ENCODE assay signal across 2 cellular contexts in the genomic region with DNA sequence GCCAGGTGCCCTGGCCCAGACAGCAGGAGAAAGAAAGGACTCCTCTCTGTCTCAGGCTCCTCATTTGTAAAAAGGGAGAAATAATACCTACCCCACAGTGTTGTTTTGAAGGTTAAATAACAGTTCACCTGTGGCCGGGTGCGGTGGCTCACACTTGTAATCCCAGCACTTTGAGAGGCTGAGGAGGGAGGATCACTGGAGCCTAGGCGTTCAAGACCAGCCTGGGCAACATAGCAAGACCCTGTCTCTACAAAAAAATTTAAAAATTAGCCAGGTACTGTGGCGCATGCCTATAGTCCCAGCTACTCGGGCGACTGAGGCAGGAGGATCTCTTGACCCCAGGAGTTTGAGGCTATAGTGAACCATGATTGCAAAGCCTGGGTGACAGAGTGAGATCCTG.
A peak's percentile ranks its signal among the peaks of the same experiment; 100 is the strongest.
TF ChIP-seq lines count a peak whose summit lies in the region.

No MANE protein-coding gene starts in this region.

TF ChIP-seq in HEK293, 187 proteins besides CTCF, POLR2A, EP300 and RAD21:
- TF ChIP-seq, protein P1, sequence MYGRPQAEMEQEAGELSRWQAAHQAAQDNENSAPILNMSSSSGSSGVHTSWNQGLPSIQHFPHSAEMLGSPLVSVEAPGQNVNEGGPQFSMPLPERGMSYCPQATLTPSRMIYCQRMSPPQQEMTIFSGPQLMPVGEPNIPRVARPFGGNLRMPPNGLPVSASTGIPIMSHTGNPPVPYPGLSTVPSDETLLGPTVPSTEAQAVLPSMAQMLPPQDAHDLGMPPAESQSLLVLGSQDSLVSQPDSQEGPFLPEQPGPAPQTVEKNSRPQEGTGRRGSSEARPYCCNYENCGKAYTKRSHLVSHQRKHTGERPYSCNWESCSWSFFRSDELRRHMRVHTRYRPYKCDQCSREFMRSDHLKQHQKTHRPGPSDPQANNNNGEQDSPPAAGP (tag by site-specific recombination; IDR thresholded peaks at IDR 0.05) = no peak
- TF ChIP-seq ZNF121 (tag by site-specific recombination; IDR thresholded peaks at IDR 0.05) = peak; percentile 88

TF ChIP-seq in K562, 482 proteins besides CTCF, POLR2A, EP300 and RAD21:
- TF ChIP-seq ZNF121 (CRISPR knock-in tag; conservative IDR thresholded peaks at IDR 0.05) = peak; percentile 79
- TF ChIP-seq KDM1A (IDR thresholded peaks at IDR 0.05) = 0 out of 4 replicates have a peak, but pooled peaks of 1 of the 2 experiments have one; percentile 13
- no peak for TF ChIP-seq GTF2E2 (tag; IDR thresholded peaks at IDR 0.05)
- TF ChIP-seq, protein P2, sequence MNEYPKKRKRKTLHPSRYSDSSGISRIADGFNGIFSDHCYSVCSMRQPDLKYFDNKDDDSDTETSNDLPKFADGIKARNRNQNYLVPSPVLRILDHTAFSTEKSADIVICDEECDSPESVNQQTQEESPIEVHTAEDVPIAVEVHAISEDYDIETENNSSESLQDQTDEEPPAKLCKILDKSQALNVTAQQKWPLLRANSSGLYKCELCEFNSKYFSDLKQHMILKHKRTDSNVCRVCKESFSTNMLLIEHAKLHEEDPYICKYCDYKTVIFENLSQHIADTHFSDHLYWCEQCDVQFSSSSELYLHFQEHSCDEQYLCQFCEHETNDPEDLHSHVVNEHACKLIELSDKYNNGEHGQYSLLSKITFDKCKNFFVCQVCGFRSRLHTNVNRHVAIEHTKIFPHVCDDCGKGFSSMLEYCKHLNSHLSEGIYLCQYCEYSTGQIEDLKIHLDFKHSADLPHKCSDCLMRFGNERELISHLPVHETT (CRISPR knock-in tag; conservative IDR thresholded peaks at IDR 0.05 in 1 of 2, IDR thresholded peaks at IDR 0.05 in 1 of 2) = no peak
- TF ChIP-seq, protein P3, sequence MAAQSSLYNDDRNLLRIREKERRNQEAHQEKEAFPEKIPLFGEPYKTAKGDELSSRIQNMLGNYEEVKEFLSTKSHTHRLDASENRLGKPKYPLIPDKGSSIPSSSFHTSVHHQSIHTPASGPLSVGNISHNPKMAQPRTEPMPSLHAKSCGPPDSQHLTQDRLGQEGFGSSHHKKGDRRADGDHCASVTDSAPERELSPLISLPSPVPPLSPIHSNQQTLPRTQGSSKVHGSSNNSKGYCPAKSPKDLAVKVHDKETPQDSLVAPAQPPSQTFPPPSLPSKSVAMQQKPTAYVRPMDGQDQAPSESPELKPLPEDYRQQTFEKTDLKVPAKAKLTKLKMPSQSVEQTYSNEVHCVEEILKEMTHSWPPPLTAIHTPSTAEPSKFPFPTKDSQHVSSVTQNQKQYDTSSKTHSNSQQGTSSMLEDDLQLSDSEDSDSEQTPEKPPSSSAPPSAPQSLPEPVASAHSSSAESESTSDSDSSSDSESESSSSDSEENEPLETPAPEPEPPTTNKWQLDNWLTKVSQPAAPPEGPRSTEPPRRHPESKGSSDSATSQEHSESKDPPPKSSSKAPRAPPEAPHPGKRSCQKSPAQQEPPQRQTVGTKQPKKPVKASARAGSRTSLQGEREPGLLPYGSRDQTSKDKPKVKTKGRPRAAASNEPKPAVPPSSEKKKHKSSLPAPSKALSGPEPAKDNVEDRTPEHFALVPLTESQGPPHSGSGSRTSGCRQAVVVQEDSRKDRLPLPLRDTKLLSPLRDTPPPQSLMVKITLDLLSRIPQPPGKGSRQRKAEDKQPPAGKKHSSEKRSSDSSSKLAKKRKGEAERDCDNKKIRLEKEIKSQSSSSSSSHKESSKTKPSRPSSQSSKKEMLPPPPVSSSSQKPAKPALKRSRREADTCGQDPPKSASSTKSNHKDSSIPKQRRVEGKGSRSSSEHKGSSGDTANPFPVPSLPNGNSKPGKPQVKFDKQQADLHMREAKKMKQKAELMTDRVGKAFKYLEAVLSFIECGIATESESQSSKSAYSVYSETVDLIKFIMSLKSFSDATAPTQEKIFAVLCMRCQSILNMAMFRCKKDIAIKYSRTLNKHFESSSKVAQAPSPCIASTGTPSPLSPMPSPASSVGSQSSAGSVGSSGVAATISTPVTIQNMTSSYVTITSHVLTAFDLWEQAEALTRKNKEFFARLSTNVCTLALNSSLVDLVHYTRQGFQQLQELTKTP (IDR thresholded peaks at IDR 0.05; ENCODE audit: low read depth in 1 of 2, partially characterized antibody in 2 of 2) = no peak
- TF ChIP-seq, protein P4, sequence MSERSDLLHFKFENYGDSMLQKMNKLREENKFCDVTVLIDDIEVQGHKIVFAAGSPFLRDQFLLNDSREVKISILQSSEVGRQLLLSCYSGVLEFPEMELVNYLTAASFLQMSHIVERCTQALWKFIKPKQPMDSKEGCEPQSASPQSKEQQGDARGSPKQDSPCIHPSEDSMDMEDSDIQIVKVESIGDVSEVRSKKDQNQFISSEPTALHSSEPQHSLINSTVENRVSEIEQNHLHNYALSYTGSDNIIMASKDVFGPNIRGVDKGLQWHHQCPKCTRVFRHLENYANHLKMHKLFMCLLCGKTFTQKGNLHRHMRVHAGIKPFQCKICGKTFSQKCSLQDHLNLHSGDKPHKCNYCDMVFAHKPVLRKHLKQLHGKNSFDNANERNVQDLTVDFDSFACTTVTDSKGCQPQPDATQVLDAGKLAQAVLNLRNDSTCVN (CRISPR knock-in tag; IDR thresholded peaks at IDR 0.05) = no peak
- TF ChIP-seq, protein P5, sequence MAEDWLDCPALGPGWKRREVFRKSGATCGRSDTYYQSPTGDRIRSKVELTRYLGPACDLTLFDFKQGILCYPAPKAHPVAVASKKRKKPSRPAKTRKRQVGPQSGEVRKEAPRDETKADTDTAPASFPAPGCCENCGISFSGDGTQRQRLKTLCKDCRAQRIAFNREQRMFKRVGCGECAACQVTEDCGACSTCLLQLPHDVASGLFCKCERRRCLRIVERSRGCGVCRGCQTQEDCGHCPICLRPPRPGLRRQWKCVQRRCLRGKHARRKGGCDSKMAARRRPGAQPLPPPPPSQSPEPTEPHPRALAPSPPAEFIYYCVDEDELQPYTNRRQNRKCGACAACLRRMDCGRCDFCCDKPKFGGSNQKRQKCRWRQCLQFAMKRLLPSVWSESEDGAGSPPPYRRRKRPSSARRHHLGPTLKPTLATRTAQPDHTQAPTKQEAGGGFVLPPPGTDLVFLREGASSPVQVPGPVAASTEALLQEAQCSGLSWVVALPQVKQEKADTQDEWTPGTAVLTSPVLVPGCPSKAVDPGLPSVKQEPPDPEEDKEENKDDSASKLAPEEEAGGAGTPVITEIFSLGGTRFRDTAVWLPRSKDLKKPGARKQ (CRISPR knock-in tag; IDR thresholded peaks at IDR 0.05) = no peak
